1 cellular context compared by ENCODE assay signal in genomic region chr19:17772172-17772571, GRCh38.
TF ChIP-seq lines count a peak whose summit lies in the region.

No MANE protein-coding gene starts in this region.

TF ChIP-seq in K562, 482 proteins besides CTCF, POLR2A, EP300 and RAD21 (continued from another document):
- TF ChIP-seq ZNF407 (IDR thresholded peaks at IDR 0.05; ENCODE audit: low read depth) (no peak), DACH1 (IDR thresholded peaks at IDR 0.05; ENCODE audit: partially characterized antibody) (no peak), POLR2G (IDR thresholded peaks at IDR 0.05; ENCODE audit: low read depth, low read length) (no peak), CREM (IDR thresholded peaks at IDR 0.05; ENCODE audit: low read depth) (no peak), RFX1 (IDR thresholded peaks at IDR 0.05) (no peak), PTBP1 (IDR thresholded peaks at IDR 0.05; ENCODE audit: low read depth, low read length) (no peak), CBFB (CRISPR knock-in tag; IDR thresholded peaks at IDR 0.05) (no peak), PKNOX1 (IDR thresholded peaks at IDR 0.05) (peak; percentile 97), ZNF586 (CRISPR knock-in tag; conservative IDR thresholded peaks at IDR 0.05) (no peak), ZNF165 (CRISPR knock-in tag; IDR thresholded peaks at IDR 0.05; ENCODE audit: borderline replicate concordance) (no peak)
